8 cellular contexts compared by ENCODE assay signal in genomic region chr14:61761557-61761956, GRCh38. TPM values are rescaled to one million over a fixed set of nuclear protein-coding genes. Genes with fewer than 3 reads are reported as not detected.
DNase-seq lines count a peak whose midpoint lies in the region; ATAC-seq lines count a peak whose summit lies in the region.

No MANE protein-coding gene starts in this region.

- peak overlapping the region; percentile 87 for H3K27ac ChIP-seq in CD8-positive, alpha-beta memory T cell (ENCODE audit: low read depth, low read length)
- H3K27ac ChIP-seq in iPS-20b (ENCODE audit: low read length) (peak overlapping the region; percentile 81), temporal lobe (ENCODE audit: low read depth, low read length) (peak overlapping the region; percentile 89)

- H3K27me3 ChIP-seq in CD8-positive, alpha-beta memory T cell (ENCODE audit: insufficient read depth, low read length, poor library complexity, severe bottlenecking) = no peaks in the 10 kb centered on the region
- H3K27me3 ChIP-seq in iPS-20b (ENCODE audit: insufficient read depth, low read length) = no peaks in the 10 kb centered on the region

- peaks cover 2 to 6% of the 10 kb centered on the region in 2 donors for H3K27me3 Mint-ChIP-seq in CD8-positive, alpha-beta memory T cell
- peaks cover 4% of the 10 kb centered on the region for H3K27me3 Mint-ChIP-seq in activated naive CD8-positive, alpha-beta T cell treated with anti-CD3 and anti-CD28 coated beads, Interleukin-2, amount 10 ng/mL, durations not matched to agents 7 days and 5 days

- CTCF ChIA-PET in CD8-positive, alpha-beta memory T cell (lab: Charles Lee) = interaction anchor here (0.7 to 1.7 kb wide), 7 partner anchors 9 to 492 kb away, joined by 3 to 6 read pairs (median 3); no protein-coding TSS in a partner anchor

- H3K36me3 ChIP-seq in CD8-positive, alpha-beta memory T cell (ENCODE audit: insufficient read depth, low read length) = no peaks in the 10 kb centered on the region
- H3K36me3 ChIP-seq in iPS-20b (ENCODE audit: insufficient read depth, low read depth, low read length) = no peaks in the 10 kb centered on the region

- H3K27ac Mint-ChIP-seq in CD8-positive, alpha-beta memory T cell = peak overlapping the region; percentile 99 to 100 (median 100)
- H3K27ac Mint-ChIP-seq in activated naive CD8-positive, alpha-beta T cell treated with anti-CD3 and anti-CD28 coated beads, Interleukin-2, amount 10 ng/mL, durations not matched to agents 7 days and 5 days = peak overlapping the region; percentile 98

- H3K9ac ChIP-seq in iPS-20b (ENCODE audit: low read depth, low read length) = peak overlapping the region; percentile 87

- peak overlapping the region; percentile 92 to 99 (median 97) for H3K4me3 Mint-ChIP-seq in CD8-positive, alpha-beta memory T cell
- H3K4me3 Mint-ChIP-seq in activated naive CD8-positive, alpha-beta T cell treated with anti-CD3 and anti-CD28 coated beads, Interleukin-2, amount 10 ng/mL, durations not matched to agents 7 days and 5 days = peak overlapping the region; percentile 93

- POLR2A ChIA-PET in CD8-positive, alpha-beta memory T cell (lab: Charles Lee) = interaction anchor here (1.0 to 1.6 kb wide), 7 partner anchors 8 to 481 kb away, joined by 3 to 8 read pairs (median 4); partner anchors contain the start of genes HIF1A and TMEM30B
- POLR2A ChIA-PET in activated naive CD8-positive, alpha-beta T cell treated with anti-CD3 and anti-CD28 coated beads, Interleukin-2, amount 10 ng/mL, durations not matched to agents 7 days and 5 days (lab: Charles Lee) = interaction anchor here (0.6 to 2.4 kb wide), 18 partner anchors 9 to 1918 kb away, joined by 3 to 24 read pairs (median 3); partner anchors contain the start of gene PRKCH

- H3K4me3 ChIP-seq in CD8-positive, alpha-beta memory T cell (ENCODE audit: low read length) = peak overlapping the region; percentile 53
- H3K4me3 ChIP-seq in iPS-20b (ENCODE audit: low read length) = peak overlapping the region; percentile 92

- H3K9me3 Mint-ChIP-seq in CD8-positive, alpha-beta memory T cell = no peaks in the 10 kb centered on the region
- H3K9me3 Mint-ChIP-seq in activated naive CD8-positive, alpha-beta T cell treated with anti-CD3 and anti-CD28 coated beads, Interleukin-2, amount 10 ng/mL, durations not matched to agents 7 days and 5 days = no peaks in the 10 kb centered on the region

- H3K4me1 ChIP-seq in CD8-positive, alpha-beta memory T cell (ENCODE audit: insufficient read depth, low read length) = peaks cover 24% of the 10 kb centered on the region
- H3K4me1 ChIP-seq in iPS-20b (ENCODE audit: insufficient read depth, low read length) = peaks cover 16% of the 10 kb centered on the region; the same call in 1 of the 2 replicates

- no peak for DNase-seq in CD8-positive, alpha-beta memory T cell
- DNase-seq in activated naive CD8-positive, alpha-beta T cell treated with anti-CD3 and anti-CD28 coated beads, Interleukin-2, amount 10 ng/mL, durations not matched to agents 7 days and 5 days = no peak
- DNase-seq in mesenteric fat pad (ENCODE audit: low spot score) (no peak), NCI-H128 (lab: John Stamatoyannopoulos, UW; ENCODE audit: unreplicated experiment) (no peak)

- peaks cover 37 to 52% (median 52%) of the 10 kb centered on the region in 3 donors for H3K4me1 Mint-ChIP-seq in CD8-positive, alpha-beta memory T cell
- peaks cover 38% of the 10 kb centered on the region for H3K4me1 Mint-ChIP-seq in activated naive CD8-positive, alpha-beta T cell treated with anti-CD3 and anti-CD28 coated beads, Interleukin-2, amount 10 ng/mL, durations not matched to agents 7 days and 5 days

- peaks cover 1 to 9% (median 3%) of the 10 kb centered on the region in 3 donors for H3K36me3 Mint-ChIP-seq in CD8-positive, alpha-beta memory T cell
- H3K36me3 Mint-ChIP-seq in activated naive CD8-positive, alpha-beta T cell treated with anti-CD3 and anti-CD28 coated beads, Interleukin-2, amount 10 ng/mL, durations not matched to agents 7 days and 5 days = peaks cover 14% of the 10 kb centered on the region

- no peaks in the 10 kb centered on the region for H3K9me3 ChIP-seq in CD8-positive, alpha-beta memory T cell (ENCODE audit: low read length)
- no peaks in the 10 kb centered on the region for H3K9me3 ChIP-seq in iPS-20b (ENCODE audit: insufficient read depth, low read depth, low read length)

- ATAC-seq in HG03135 (IDR thresholded peaks at IDR 0.05; ENCODE audit: unreplicated experiment) = peak; percentile 1
- ATAC-seq in activated naive CD8-positive, alpha-beta T cell treated with anti-CD3 and anti-CD28 coated beads, Interleukin-2, amount 10 ng/mL, durations not matched to agents 7 days and 5 days (ENCODE audit: low read depth) = peak; percentile 2
- ATAC-seq in GM21825 (IDR thresholded peaks at IDR 0.05; ENCODE audit: unreplicated experiment) = no peak

RNA-seq across cellular contexts. Expression of gene SNAPC1, which starts 0.7 kb away (rescaled TPM):
- total RNA-seq in CD8-positive, alpha-beta memory T cell = 1 to 10 TPM; 7.0 to 8.5 TPM
- polyA plus RNA-seq in CD8-positive, alpha-beta memory T cell = 4.8 TPM
- total RNA-seq in activated naive CD8-positive, alpha-beta T cell treated with anti-CD3 and anti-CD28 coated beads, Interleukin-2, amount 10 ng/mL, durations not matched to agents 7 days and 5 days = 1 to 10 TPM; 5.1 to 5.5 TPM
- total RNA-seq in temporal lobe = 3.4 TPM
- total RNA-seq in mesenteric fat pad = 6.4 TPM

RNA-seq across cellular contexts. Expression of gene SYT16, which starts 50.9 kb away (rescaled TPM):
- not detected for total RNA-seq in CD8-positive, alpha-beta memory T cell
- not detected for polyA plus RNA-seq in CD8-positive, alpha-beta memory T cell
- not detected for total RNA-seq in activated naive CD8-positive, alpha-beta T cell treated with anti-CD3 and anti-CD28 coated beads, Interleukin-2, amount 10 ng/mL, durations not matched to agents 7 days and 5 days
- 84.3 TPM for total RNA-seq in temporal lobe
- total RNA-seq in mesenteric fat pad = not detected

Comparison
In these comparisons a context has a peak if more than half of its experiments do, and no peak if none do; other contexts are left out.
1. RNA of gene SYT16, which starts 50.9 kb away (total RNA-seq): 84.3 TPM in temporal lobe (single experiment); not detected in CD8-positive, alpha-beta memory T cell, not detected in activated naive CD8-positive, alpha-beta T cell treated with anti-CD3 and anti-CD28 coated beads, Interleukin-2, amount 10 ng/mL, durations not matched to agents 7 days and 5 days and not detected in mesenteric fat pad (single experiment); every median in the first group is over 10 times any median in the second.
2. Peak in every context shown above with its lines, with median percentiles within 50 percentile points of each other: H3K27ac ChIP-seq.